Comparison of ENCODE assay signal across 20 cellular contexts in genomic region chr11:15197696-15198095, GRCh38.
"Had no signal": no experiment of that assay in that cellular context is flagged by ENCODE, and none has a peak within 500 bp of the region (broad histone marks: within the 10 kb centered on the region; RNA-seq: fewer than 3 reads in every experiment).

No MANE protein-coding gene starts in this region.

- H3K4me3 ChIP-seq: colonic mucosa, right lobe of liver, spleen, tibial nerve had no signal

- H3K27me3 ChIP-seq: colonic mucosa, right lobe of liver, spleen, tibial nerve had no signal

- H3K9me3 ChIP-seq: colonic mucosa, right lobe of liver, spleen, tibial nerve had no signal

- H3K36me3 ChIP-seq: colonic mucosa, right lobe of liver, spleen had no signal

- H3K4me1 ChIP-seq: colonic mucosa, parathyroid adenoma, spleen had no signal

- FAIRE-seq: urothelium cell line had no signal

- H3K27ac Mint-ChIP-seq: activated CD4-positive, alpha-beta memory T cell treated with anti-CD3 and anti-CD28 coated beads, Interleukin-2, amount 10 ng/mL, durations not matched to agents 7 days and 5 days; activated naive CD4-positive, alpha-beta T cell treated with anti-CD3 and anti-CD28 coated beads for 36 hours; activated T-helper 17 cell treated with anti-CD3 and anti-CD28 coated beads, Interleukin-2, amount 50 U/mL, for 72 hours; immature natural killer cell; stimulated activated memory B cell treated with anti-CD40 and anti-IgM and Interleukin-4, amounts not matched to agents 10 μg/mL and 1 μg/mL and 100 μg/mL, for 72 hours had no signal

- H3K9me3 Mint-ChIP-seq: activated CD4-positive, alpha-beta memory T cell treated with anti-CD3 and anti-CD28 coated beads, Interleukin-2, amount 10 ng/mL, durations not matched to agents 7 days and 5 days; activated naive CD4-positive, alpha-beta T cell treated with anti-CD3 and anti-CD28 coated beads for 36 hours; activated T-helper 17 cell treated with anti-CD3 and anti-CD28 coated beads, Interleukin-2, amount 50 U/mL, for 72 hours; central memory CD8-positive, alpha-beta T cell; immature natural killer cell; naive B cell; stimulated activated memory B cell treated with anti-CD40 and anti-IgM and Interleukin-4, amounts not matched to agents 10 μg/mL and 1 μg/mL and 100 μg/mL, for 72 hours had no signal

- H3K4me1 Mint-ChIP-seq: activated CD4-positive, alpha-beta memory T cell treated with anti-CD3 and anti-CD28 coated beads, Interleukin-2, amount 10 ng/mL, durations not matched to agents 7 days and 5 days; activated T-helper 17 cell treated with anti-CD3 and anti-CD28 coated beads, Interleukin-2, amount 50 U/mL, for 72 hours; central memory CD8-positive, alpha-beta T cell; immature natural killer cell had no signal

- H3K4me3 Mint-ChIP-seq: activated CD4-positive, alpha-beta memory T cell treated with anti-CD3 and anti-CD28 coated beads, Interleukin-2, amount 10 ng/mL, durations not matched to agents 7 days and 5 days; activated naive CD4-positive, alpha-beta T cell treated with anti-CD3 and anti-CD28 coated beads for 36 hours; activated T-helper 17 cell treated with anti-CD3 and anti-CD28 coated beads, Interleukin-2, amount 50 U/mL, for 72 hours; central memory CD8-positive, alpha-beta T cell; immature natural killer cell; naive B cell; stimulated activated memory B cell treated with anti-CD40 and anti-IgM and Interleukin-4, amounts not matched to agents 10 μg/mL and 1 μg/mL and 100 μg/mL, for 72 hours had no signal

- DNase-seq: activated CD4-positive, alpha-beta memory T cell treated with anti-CD3 and anti-CD28 coated beads, Interleukin-2, amount 10 ng/mL, durations not matched to agents 7 days and 5 days; activated CD4-positive, alpha-beta T cell treated with anti-CD3 and anti-CD28 coated beads for 48 hours; activated CD4-positive, CD25-positive, alpha-beta regulatory T cell; activated naive CD4-positive, alpha-beta T cell treated with anti-CD3 and anti-CD28 coated beads for 36 hours; activated T-cell treated with anti-CD3 and anti-CD28 coated beads, Interleukin-2, amount 50 U/mL, for 1 hour; colonic mucosa; immature natural killer cell; left ventricle myocardium superior; naive B cell; right lobe of liver; spleen; stimulated activated CD4-positive, alpha-beta T cell treated with anti-CD3 and anti-CD28 coated beads, Interleukin-4, amount 100 ng/mL, for 4 hours; T-helper 1 cell; T-helper 9 cell had no signal

- H3K9ac ChIP-seq: parathyroid adenoma had no signal

- ATAC-seq: activated T-helper 17 cell treated with anti-CD3 and anti-CD28 coated beads, Interleukin-2, amount 50 U/mL, for 72 hours; right lobe of liver; stimulated activated memory B cell treated with anti-CD40 and anti-IgM and Interleukin-4, amounts not matched to agents 10 μg/mL and 1 μg/mL and 100 μg/mL, for 72 hours had no signal

- H3K27me3 Mint-ChIP-seq: activated T-helper 17 cell treated with anti-CD3 and anti-CD28 coated beads, Interleukin-2, amount 50 U/mL, for 72 hours had no signal

- H3K79me2 ChIP-seq: parathyroid adenoma had no signal

- H3K36me3 Mint-ChIP-seq: immature natural killer cell; naive B cell; stimulated activated memory B cell treated with anti-CD40 and anti-IgM and Interleukin-4, amounts not matched to agents 10 μg/mL and 1 μg/mL and 100 μg/mL, for 72 hours had no signal

- H3K27ac ChIP-seq: colonic mucosa, parathyroid adenoma, spleen had no signal
